Comparison of ENCODE assay signal across 14 cellular contexts in the genomic region with DNA sequence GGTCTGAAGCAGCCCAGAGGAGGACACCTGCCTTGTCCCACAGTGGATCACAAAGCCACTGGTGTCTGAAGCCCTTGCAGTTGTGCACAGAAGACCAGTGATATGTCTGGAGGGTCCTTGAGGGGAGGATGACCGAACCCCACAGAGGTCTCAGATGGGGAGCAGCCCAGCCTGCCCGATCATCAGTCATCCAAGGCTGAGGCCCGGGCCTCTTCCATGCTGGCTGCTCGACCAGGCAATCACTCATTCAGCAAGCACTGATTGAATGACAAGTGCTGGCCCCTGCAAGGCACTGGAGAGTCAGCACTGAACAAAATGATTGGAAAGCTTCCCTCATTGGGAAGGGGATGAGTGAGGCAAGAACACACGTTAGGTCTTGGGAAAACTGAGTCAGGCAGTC. TPM values are rescaled to one million over a fixed set of nuclear protein-coding genes. Genes with fewer than 3 reads are reported as not detected.
DNase-seq lines count a peak whose midpoint lies in the region; ATAC-seq lines count a peak whose summit lies in the region.
"Had no signal": no experiment of that assay in that cellular context is flagged by ENCODE, and none has a peak within 500 bp of the region (broad histone marks: within the 10 kb centered on the region; RNA-seq: fewer than 3 reads in every experiment).

No MANE protein-coding gene starts in this region.

- peak overlapping the region; percentile 83 for H3K27ac Mint-ChIP-seq in activated naive CD4-positive, alpha-beta T cell treated with anti-CD3 and anti-CD28 coated beads for 36 hours
- H3K27ac Mint-ChIP-seq in T-helper 17 cell (peak overlapping the region; percentile 99), immature natural killer cell (peak overlapping the region; percentile 94 to 100 (median 98))
- no peak overlapping the region for H3K27ac Mint-ChIP-seq in stimulated activated naive CD8-positive, alpha-beta T cell treated with anti-CD3 and anti-CD28 coated beads, Interleukin-15, amount 100 ng/mL, for 72 hours

- H3K9me3 Mint-ChIP-seq in activated naive CD4-positive, alpha-beta T cell treated with anti-CD3 and anti-CD28 coated beads for 36 hours: peaks cover 15% of the 10 kb centered on the region
- no peaks in the 10 kb centered on the region for H3K9me3 Mint-ChIP-seq in immature natural killer cell
- H3K9me3 Mint-ChIP-seq in stimulated activated naive CD8-positive, alpha-beta T cell treated with anti-CD3 and anti-CD28 coated beads, Interleukin-15, amount 100 ng/mL, for 72 hours: peaks cover 0 to 22% of the 10 kb centered on the region in 2 donors

- peaks cover 96% of the 10 kb centered on the region for H3K4me1 Mint-ChIP-seq in activated naive CD4-positive, alpha-beta T cell treated with anti-CD3 and anti-CD28 coated beads for 36 hours (ENCODE audit: low read depth)
- H3K4me1 Mint-ChIP-seq in T-helper 17 cell: peaks cover 73% of the 10 kb centered on the region
- H3K4me1 Mint-ChIP-seq in immature natural killer cell: peaks cover 99 to 100% of the 10 kb centered on the region in 2 donors
- peaks cover 93% of the 10 kb centered on the region for H3K4me1 Mint-ChIP-seq in stimulated activated naive CD8-positive, alpha-beta T cell treated with anti-CD3 and anti-CD28 coated beads, Interleukin-15, amount 100 ng/mL, for 72 hours

- no peaks in the 10 kb centered on the region for H3K27me3 Mint-ChIP-seq in activated naive CD4-positive, alpha-beta T cell treated with anti-CD3 and anti-CD28 coated beads for 36 hours (ENCODE audit: low read depth)
- H3K27me3 Mint-ChIP-seq in T-helper 17 cell (no peaks in the 10 kb centered on the region), immature natural killer cell (ENCODE audit: low read depth in 3 of 3) (peaks cover 9 to 18% (median 13%) of the 10 kb centered on the region in 3 donors)
- no peaks in the 10 kb centered on the region for H3K27me3 Mint-ChIP-seq in stimulated activated naive CD8-positive, alpha-beta T cell treated with anti-CD3 and anti-CD28 coated beads, Interleukin-15, amount 100 ng/mL, for 72 hours

- no peak for DNase-seq in activated naive CD4-positive, alpha-beta T cell treated with anti-CD3 and anti-CD28 coated beads for 36 hours
- no peak for DNase-seq in activated naive CD4-positive, alpha-beta T cell treated with Interleukin-2 at 50 U/mL for 16 hours
- no peak for DNase-seq in T-helper 17 cell
- DNase-seq in immature natural killer cell: no peak
- DNase-seq in stimulated activated naive CD8-positive, alpha-beta T cell treated with anti-CD3 and anti-CD28 coated beads, Interleukin-15, amount 100 ng/mL, for 72 hours: no peak
- no peak for DNase-seq in COLO668 (lab: John Stamatoyannopoulos, UW; ENCODE audit: unreplicated experiment)
- DNase-seq in stimulated activated CD8-positive, alpha-beta memory T cell treated with anti-CD3 and anti-CD28 coated beads, Interleukin-4, amount 100 ng/mL, for 48 hours: no peak
- DNase-seq in HK-2 (ENCODE audit: unreplicated experiment): no peak
- DNase-seq: DMS79 treated with DMSO at 0.1 percent for 48 hours, NCI-H2171 had no signal

- CTCF ChIA-PET in activated naive CD4-positive, alpha-beta T cell treated with anti-CD3 and anti-CD28 coated beads for 36 hours (lab: Charles Lee): interaction anchor here (0.5 to 1.0 kb wide), 3 partner anchors 14 to 319 kb away, joined by 3 to 7 read pairs (median 3); no protein-coding TSS in a partner anchor

- no peaks in the 10 kb centered on the region for H3K9me3 ChIP-seq in T-helper 17 cell (ENCODE audit: control insufficient read depth, low read length, poor library complexity, severe bottlenecking)
- H3K9me3 ChIP-seq: ascending aorta, suprapubic skin had no signal

- intact Hi-C loops in activated naive CD4-positive, alpha-beta T cell treated with anti-CD3 and anti-CD28 coated beads for 36 hours (cut with micrococcal nuclease): no loop called here

- ATAC-seq in T-helper 17 cell: no peak
- no peak for ATAC-seq in stimulated activated naive CD8-positive, alpha-beta T cell treated with anti-CD3 and anti-CD28 coated beads, Interleukin-15, amount 100 ng/mL, for 72 hours

- no peak overlapping the region for H3K4me3 Mint-ChIP-seq in activated naive CD4-positive, alpha-beta T cell treated with anti-CD3 and anti-CD28 coated beads for 36 hours
- peak overlapping the region; percentile 59 for H3K4me3 Mint-ChIP-seq in T-helper 17 cell
- H3K4me3 Mint-ChIP-seq in immature natural killer cell: peak overlapping the region; percentile 81 to 99 (median 89)
- peak overlapping the region; percentile 74 to 82 for H3K4me3 Mint-ChIP-seq in stimulated activated naive CD8-positive, alpha-beta T cell treated with anti-CD3 and anti-CD28 coated beads, Interleukin-15, amount 100 ng/mL, for 72 hours

- peaks cover 31% of the 10 kb centered on the region for H3K36me3 Mint-ChIP-seq in activated naive CD4-positive, alpha-beta T cell treated with anti-CD3 and anti-CD28 coated beads for 36 hours (ENCODE audit: low read depth)
- H3K36me3 Mint-ChIP-seq in T-helper 17 cell (ENCODE audit: low read depth) (peaks cover 21% of the 10 kb centered on the region), immature natural killer cell (peaks cover 27 to 49% (median 28%) of the 10 kb centered on the region in 3 donors)

RNA-seq across cellular contexts. Expression of gene PIK3R5, which starts 10.5 kb away (rescaled TPM):
- total RNA-seq in activated naive CD4-positive, alpha-beta T cell treated with anti-CD3 and anti-CD28 coated beads for 36 hours: 10 to 100 TPM; 15.9 to 18.1 TPM
- total RNA-seq in T-helper 17 cell: 100 to 1,000 TPM; 164 to 177 TPM
- polyA plus RNA-seq in immature natural killer cell: 10 to 100 TPM; 26.7 to 90.9 (median 28.9) TPM
- total RNA-seq: dermis microvascular lymphatic vessel endothelial cell, lung microvascular endothelial cell had no signal

Comparison
In these comparisons a context has a peak if more than half of its experiments do, and no peak if none do; other contexts are left out.
1. H3K27ac Mint-ChIP-seq: peak in activated naive CD4-positive, alpha-beta T cell treated with anti-CD3 and anti-CD28 coated beads for 36 hours (single experiment), T-helper 17 cell (single experiment) and immature natural killer cell (6 of 6); none in stimulated activated naive CD8-positive, alpha-beta T cell treated with anti-CD3 and anti-CD28 coated beads, Interleukin-15, amount 100 ng/mL, for 72 hours (0 of 2).
2. RNA of gene PIK3R5, which starts 10.5 kb away (total RNA-seq): 164 to 177 TPM in T-helper 17 cell; 15.9 to 18.1 TPM in activated naive CD4-positive, alpha-beta T cell treated with anti-CD3 and anti-CD28 coated beads for 36 hours; every median in the first group is over 4 times any median in the second.